ENCODE assay signal across 16 cellular contexts in genomic region chr4:158125325-158125724, GRCh38.
"Had no signal": no experiment of that assay in that cellular context is flagged by ENCODE, and none has a peak within 500 bp of the region (broad histone marks: within the 10 kb centered on the region; RNA-seq: fewer than 3 reads in every experiment).

No MANE protein-coding gene starts in this region.

- H3K36me3 Mint-ChIP-seq: naive thymus-derived CD4-positive, alpha-beta T cell; stimulated activated memory B cell treated with anti-CD40 and anti-IgM and Interleukin-4, amounts not matched to agents 10 μg/mL and 1 μg/mL and 100 μg/mL, for 72 hours had no signal

- H2AFZ ChIP-seq: hepatocyte had no signal

- H3K27ac ChIP-seq: dorsolateral prefrontal cortex, hepatocyte, spleen, tibial nerve had no signal

- H3K27ac Mint-ChIP-seq: naive thymus-derived CD4-positive, alpha-beta T cell; stimulated activated memory B cell treated with anti-CD40 and anti-IgM and Interleukin-4, amounts not matched to agents 10 μg/mL and 1 μg/mL and 100 μg/mL, for 72 hours; stimulated activated naive CD8-positive, alpha-beta T cell treated with anti-CD3 and anti-CD28 coated beads, Interleukin-15, Interleukin-2, amounts not matched to agents 100 ng/mL and 50 ng/mL, for 24 hours had no signal

- H3K4me1 Mint-ChIP-seq: naive thymus-derived CD4-positive, alpha-beta T cell; stimulated activated memory B cell treated with anti-CD40 and anti-IgM and Interleukin-4, amounts not matched to agents 10 μg/mL and 1 μg/mL and 100 μg/mL, for 72 hours had no signal

- ATAC-seq: naive thymus-derived CD4-positive, alpha-beta T cell; sciatic nerve; stimulated activated memory B cell treated with anti-CD40 and anti-IgM and Interleukin-4, amounts not matched to agents 10 μg/mL and 1 μg/mL and 100 μg/mL, for 72 hours had no signal

- H3K4me3 Mint-ChIP-seq: naive thymus-derived CD4-positive, alpha-beta T cell; stimulated activated memory B cell treated with anti-CD40 and anti-IgM and Interleukin-4, amounts not matched to agents 10 μg/mL and 1 μg/mL and 100 μg/mL, for 72 hours; stimulated activated naive CD8-positive, alpha-beta T cell treated with anti-CD3 and anti-CD28 coated beads, Interleukin-15, Interleukin-2, amounts not matched to agents 100 ng/mL and 50 ng/mL, for 24 hours had no signal

- DNase-seq: cortex of kidney; dorsolateral prefrontal cortex; effector CD8-positive, alpha-beta T cell; foreskin melanocyte; head of caudate nucleus; naive thymus-derived CD4-positive, alpha-beta T cell; posterior cingulate gyrus; spleen; stimulated activated CD4-positive, alpha-beta T cell treated with anti-CD3 and anti-CD28 coated beads, Interleukin-15, amount 100 ng/mL, for 24 hours; stimulated activated CD4-positive, alpha-beta T cell treated with anti-CD3 and anti-CD28 coated beads, Interleukin-1b, Interleukin-23, amount 100 ng/mL, for 48 hours; stimulated activated CD4-positive, alpha-beta T cell treated with anti-CD3 and anti-CD28 coated beads, Interleukin-4, amount 100 ng/mL, for 24 hours had no signal

- H3K4me3 ChIP-seq: dorsolateral prefrontal cortex, hepatocyte, spleen, tibial nerve had no signal

- H3K4me2 ChIP-seq: hepatocyte had no signal

- H3K36me3 ChIP-seq: spleen had no signal

- H3K9me3 ChIP-seq: spleen, tibial nerve had no signal

- H3K27me3 ChIP-seq: dorsolateral prefrontal cortex, hepatocyte, spleen, tibial nerve had no signal

- H3K9me3 Mint-ChIP-seq: stimulated activated naive CD8-positive, alpha-beta T cell treated with anti-CD3 and anti-CD28 coated beads, Interleukin-15, Interleukin-2, amounts not matched to agents 100 ng/mL and 50 ng/mL, for 24 hours had no signal

- H3K27me3 Mint-ChIP-seq: stimulated activated memory B cell treated with anti-CD40 and anti-IgM and Interleukin-4, amounts not matched to agents 10 μg/mL and 1 μg/mL and 100 μg/mL, for 72 hours; stimulated activated naive CD8-positive, alpha-beta T cell treated with anti-CD3 and anti-CD28 coated beads, Interleukin-15, Interleukin-2, amounts not matched to agents 100 ng/mL and 50 ng/mL, for 24 hours had no signal

- H3K4me1 ChIP-seq: spleen had no signal
